In genomic region chr1:9890224-9890731, GRCh38 we compare ENCODE assay signal across 8 cellular contexts. TPM values are rescaled to one million over a fixed set of nuclear protein-coding genes. Genes with fewer than 3 reads are reported as not detected.
DNase-seq lines count a peak whose midpoint lies in the region; ATAC-seq and TF ChIP-seq lines count a peak whose summit lies in the region.

No MANE protein-coding gene starts in this region.

- H3K27ac ChIP-seq in AG04450 (ENCODE audit: low read depth, low read length) (peak overlapping the region; percentile 97), lung (ENCODE audit: low read depth in 1 of 2, low read length in 1 of 2) (peak overlapping the region; percentile 59 to 78)
- H3K27ac ChIP-seq in CD8-positive, alpha-beta memory T cell (ENCODE audit: low read depth, low read length) = no peak overlapping the region

- peak overlapping the region in 2 of 5 experiments; percentile 26 to 45 for H3K4me3 Mint-ChIP-seq in brain
- H3K4me3 Mint-ChIP-seq in CD8-positive, alpha-beta memory T cell = no peak overlapping the region

- H3K27ac Mint-ChIP-seq in brain = peak overlapping the region; percentile 69 to 97 (median 91)
- H3K27ac Mint-ChIP-seq in CD8-positive, alpha-beta memory T cell = peak overlapping the region in 3 of 8 donors; percentile 43 to 91 (median 54)

- CTCF ChIA-PET in AG04450 (lab: Charles Lee) = interaction anchor here (0.9 to 3.3 kb wide), 3 partner anchors 15 to 319 kb away, joined by 4 to 21 read pairs (median 4); no protein-coding TSS in a partner anchor
- CTCF ChIA-PET in CD8-positive, alpha-beta memory T cell (lab: Charles Lee) = interaction anchor here (0.7 to 1.3 kb wide), 3 partner anchors 13 to 399 kb away, joined by 3 to 4 read pairs (median 3); no protein-coding TSS in a partner anchor

- H3K27me3 ChIP-seq in AG04450 (ENCODE audit: control insufficient read depth, insufficient read depth, low read length) = no peaks in the 10 kb centered on the region
- H3K27me3 ChIP-seq in lung (ENCODE audit: control insufficient read depth, insufficient read depth) = no peaks in the 10 kb centered on the region
- H3K27me3 ChIP-seq in CD8-positive, alpha-beta memory T cell (ENCODE audit: insufficient read depth, low read length, poor library complexity, severe bottlenecking) = no peaks in the 10 kb centered on the region

- no peak for TF ChIP-seq CTCF in AG04450 (IDR thresholded peaks at IDR 0.05; ENCODE audit: low read depth, low read length)
- no peak for TF ChIP-seq CTCF in brain (conservative IDR thresholded peaks at IDR 0.05)
- TF ChIP-seq CTCF in lung (IDR thresholded peaks at IDR 0.05; ENCODE audit: control extremely low read depth, extremely low read depth) = no peak

- H3K27me3 Mint-ChIP-seq in brain = peaks cover 2% of the 10 kb centered on the region
- no peaks in the 10 kb centered on the region for H3K27me3 Mint-ChIP-seq in CD8-positive, alpha-beta memory T cell

- H3K9me3 ChIP-seq in AG04450 (ENCODE audit: control insufficient read depth, insufficient read depth, low read length) (no peaks in the 10 kb centered on the region), lung (ENCODE audit: control insufficient read depth in 2 of 2, insufficient read depth in 1 of 2, low read length in 1 of 2) (no peaks in the 10 kb centered on the region)
- H3K9me3 ChIP-seq in CD8-positive, alpha-beta memory T cell (ENCODE audit: low read length) = no peaks in the 10 kb centered on the region

- WGBS in lung, 2 donors = 25 to 37% methylated on average over 6 of the region's 6 CpGs

- H3K36me3 Mint-ChIP-seq in brain = no peaks in the 10 kb centered on the region
- peaks cover 0 to 12% (median under 1%) of the 10 kb centered on the region in 3 donors for H3K36me3 Mint-ChIP-seq in CD8-positive, alpha-beta memory T cell

- peaks cover 60% of the 10 kb centered on the region for H3K4me1 Mint-ChIP-seq in brain
- H3K4me1 Mint-ChIP-seq in CD8-positive, alpha-beta memory T cell = peaks cover 3 to 8% (median 4%) of the 10 kb centered on the region in 3 donors

- peaks cover 10 to 23% of the 10 kb centered on the region in 2 donors for H3K4me1 ChIP-seq in lung (ENCODE audit: control insufficient read depth in 2 of 2, insufficient read depth in 2 of 2, low read length in 2 of 2)
- no peaks in the 10 kb centered on the region for H3K4me1 ChIP-seq in CD8-positive, alpha-beta memory T cell (ENCODE audit: insufficient read depth, low read length)

- no peak for TF ChIP-seq POLR2A in erythroblast (IDR thresholded peaks at IDR 0.05; ENCODE audit: low read length)

- H3K4me3 ChIP-seq in AG04450 (ENCODE audit: low read depth, low read length) (no peak overlapping the region), lung (no peak overlapping the region)
- no peak overlapping the region for H3K4me3 ChIP-seq in CD8-positive, alpha-beta memory T cell (ENCODE audit: low read length)

- peak; percentile 30 for ATAC-seq in lung (ENCODE audit: insufficient read depth, low FRiP score)

- POLR2A ChIA-PET in AG04450 (lab: Yijun Ruan, JAX) = interaction anchor here (0.6 to 1.8 kb wide), 6 partner anchors 15 to 1047 kb away, joined by 3 to 7 read pairs (median 4); no protein-coding TSS in a partner anchor
- POLR2A ChIA-PET in CD8-positive, alpha-beta memory T cell (lab: Charles Lee) = no interaction called here

- H3K9me3 Mint-ChIP-seq in brain = no peaks in the 10 kb centered on the region
- no peaks in the 10 kb centered on the region for H3K9me3 Mint-ChIP-seq in CD8-positive, alpha-beta memory T cell

- peaks cover 0 to 8% of the 10 kb centered on the region in 2 donors for H3K36me3 ChIP-seq in lung (ENCODE audit: control insufficient read depth in 2 of 2, insufficient read depth in 2 of 2, low read length in 2 of 2)
- no peaks in the 10 kb centered on the region for H3K36me3 ChIP-seq in CD8-positive, alpha-beta memory T cell (ENCODE audit: insufficient read depth, low read length)

- DNase-seq in AG04450 (ENCODE audit: low read depth, low spot score) (peak; percentile 90), Kasumi-1 (lab: John Stamatoyannopoulos, UW) (peak; percentile 50), lung (ENCODE audit: low spot score) (no peak), erythroblast (lab: John Stamatoyannopoulos, UW) (no peak), activated gamma-delta T cell treated with Interleukin-2 at 50 U/mL for 16 hours (no peak), KG1 (lab: John Stamatoyannopoulos, UW) (no peak)
- DNase-seq in CD8-positive, alpha-beta memory T cell = no peak

RNA-seq across cellular contexts. Expression of gene CTNNBIP1, which starts 19.8 kb away (rescaled TPM):
- polyA plus RNA-seq in AG04450 (2011; rRNA removed) = 28.3 and 33.6 TPM in 2 replicates
- polyA minus RNA-seq in AG04450 (2011; rRNA and poly(A)+ RNA removed) = 31.2 and 32.1 TPM in 2 replicates
- 84.5 TPM for polyA plus RNA-seq in brain (ENCODE audit: insufficient read depth, low read depth, low replicate concordance)
- total RNA-seq in lung = 10 to 100 TPM; 31.4 to 57.1 TPM
- polyA plus RNA-seq in lung = 10 to 100 TPM; 31.2 to 33.1 TPM
- 10 to 100 TPM in 1 of 2 experiments, 1 to 10 TPM in 1; 9.1 to 10.7 TPM for total RNA-seq in CD8-positive, alpha-beta memory T cell
- 12.9 TPM for polyA plus RNA-seq in CD8-positive, alpha-beta memory T cell

RNA-seq across cellular contexts. Expression of gene LZIC, which starts 52.9 kb away (rescaled TPM):
- 21.6 and 29.7 TPM in 2 replicates for polyA plus RNA-seq in AG04450 (2011; rRNA removed)
- 10.2 and 18.0 TPM in 2 replicates for polyA minus RNA-seq in AG04450 (2011; rRNA and poly(A)+ RNA removed)
- 60.4 TPM for polyA plus RNA-seq in brain (ENCODE audit: insufficient read depth, low read depth, low replicate concordance)
- total RNA-seq in lung = 10 to 100 TPM; 23.8 to 54.6 TPM
- polyA plus RNA-seq in lung = 10 to 100 TPM; 10.8 to 16.6 TPM
- 10 to 100 TPM; 33.2 to 34.0 TPM for total RNA-seq in CD8-positive, alpha-beta memory T cell
- 43.7 TPM for polyA plus RNA-seq in CD8-positive, alpha-beta memory T cell

RNA-seq across cellular contexts. Expression of gene NMNAT1, which starts 53.0 kb away (rescaled TPM):
- polyA plus RNA-seq in AG04450 (2011; rRNA removed) (15.8 and 16.4 TPM in 2 replicates), brain (ENCODE audit: insufficient read depth, low read depth, low replicate concordance) (7.7 TPM), lung (1 to 10 TPM; 4.1 to 5.7 TPM)
- 13.7 and 18.1 TPM in 2 replicates for polyA minus RNA-seq in AG04450 (2011; rRNA and poly(A)+ RNA removed)
- 1 to 10 TPM; 7.9 to 8.6 TPM for total RNA-seq in lung
- total RNA-seq in CD8-positive, alpha-beta memory T cell = 10 to 100 TPM; 11.3 to 12.1 TPM
- polyA plus RNA-seq in CD8-positive, alpha-beta memory T cell = 6.4 TPM

Comparison
In these comparisons a context has a peak if more than half of its experiments do, and no peak if none do; other contexts are left out.
1. DNase-seq: peak in AG04450 (single experiment) and Kasumi-1 (2 of 2); none in lung (single experiment), erythroblast (0 of 2), activated gamma-delta T cell treated with Interleukin-2 at 50 U/mL for 16 hours (single experiment), KG1 (single experiment) and CD8-positive, alpha-beta memory T cell (0 of 5).